Comparison of ENCODE assay signal across 10 cellular contexts in the genomic region with DNA sequence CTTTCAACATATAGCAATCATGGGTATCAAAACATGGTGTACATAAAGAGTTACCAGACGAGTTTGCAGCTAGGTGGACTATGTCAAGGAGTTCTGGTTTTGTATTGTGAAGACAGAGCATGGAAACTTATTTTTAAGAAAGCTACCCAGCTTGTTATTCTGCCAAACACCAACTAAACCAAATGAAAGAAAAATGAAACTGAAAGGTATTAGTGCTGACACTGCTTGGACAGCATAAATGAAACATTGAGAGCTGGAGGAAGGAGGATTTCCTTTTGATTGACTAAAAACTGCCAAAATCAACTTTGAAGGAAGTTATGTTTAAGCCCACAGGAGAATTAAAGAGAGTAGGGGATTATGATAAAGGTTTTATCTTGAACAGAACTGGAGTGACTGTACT.
DNase-seq lines count a peak whose midpoint lies in the region; ATAC-seq, FAIRE-seq and TF ChIP-seq lines count a peak whose summit lies in the region.
"Had no signal": no experiment of that assay in that cellular context is flagged by ENCODE, and none has a peak within 500 bp of the region (broad histone marks: within the 10 kb centered on the region; RNA-seq: fewer than 3 reads in every experiment).

No MANE protein-coding gene starts in this region.

- DNase-seq in GM12878 (ENCODE audit: low read depth, low spot score) (peak; percentile 34), CD14-positive monocyte (ENCODE audit: low spot score) (no peak), mucosa of descending colon (no peak), NCI-H526 (lab: John Stamatoyannopoulos, UW) (no peak)

- H3K27ac Mint-ChIP-seq in CD14-positive monocyte: no peak overlapping the region

- H3K4me1 Mint-ChIP-seq in CD14-positive monocyte: peaks cover 3% of the 10 kb centered on the region

- POLR2A ChIA-PET in GM12878 (lab: Charles Lee): no interaction called here

- H3K4me2 ChIP-seq in GM12878 (ENCODE audit: control insufficient read depth, insufficient read depth): peak overlapping the region; percentile 50

- TF ChIP-seq POLR2A in GM12878 (IDR thresholded peaks at IDR 0.05; ENCODE audit: low read depth, low read length): no peak

- no peak for FAIRE-seq in GM12878 (lab: Jason Lieb, UNC)
- FAIRE-seq: bronchial epithelial cell had no signal

- in situ Hi-C loops in GM12878 (cut with MboI): no loop called here

- CTCF ChIA-PET in GM12878 (lab: Yijun Ruan, JAX): interaction anchor here (1.4 kb wide), 1 partner anchor 14 kb away, joined by 3 read pairs; no protein-coding TSS in a partner anchor

- H3K9me3 ChIP-seq in GM12878 (replicated peaks; ENCODE audit: control insufficient read depth, insufficient read depth, low read length) (no peaks in the 10 kb centered on the region), mucosa of descending colon (no peaks in the 10 kb centered on the region)
- H3K9me3 ChIP-seq: right atrium auricular region had no signal

- TF ChIP-seq EP300 in GM12878 (IDR thresholded peaks at IDR 0.05; ENCODE audit: borderline replicate concordance in 1 of 2, control insufficient read depth in 1 of 2, low read depth in 2 of 2, low read length in 2 of 2): no peak

- H3K4me3 Mint-ChIP-seq in CD14-positive monocyte: no peak overlapping the region

- H3K9ac ChIP-seq in GM12878 (ENCODE audit: control insufficient read depth, insufficient read depth, low read length): no peak overlapping the region; the same call in 1 of the 2 replicates

- no peaks in the 10 kb centered on the region for H4K20me1 ChIP-seq in GM12878 (ENCODE audit: control insufficient read depth, insufficient read depth)

- H3K4me1 ChIP-seq in GM12878 (ENCODE audit: control insufficient read depth, insufficient read depth, low read length): no peaks in the 10 kb centered on the region
- H3K4me1 ChIP-seq in mucosa of descending colon (ENCODE audit: low read depth): no peaks in the 10 kb centered on the region
- H3K4me1 ChIP-seq: right atrium auricular region had no signal

- 0% methylated on average over 1 of the region's 1 CpG for WGBS in GM12878 (ENCODE audit: insufficient coverage, insufficient replicate concordance, low lambda C conversion rate, missing lambda C conversion rate)

- RAD21 ChIA-PET in GM12878 (lab: Charles Lee; ENCODE audit: unreplicated experiment): interaction anchor here (1.2 kb wide), 1 partner anchor 54 kb away, joined by 3 read pairs; no protein-coding TSS in a partner anchor

- H3K4me3 ChIP-seq in GM12878: no peak overlapping the region
- H3K4me3 ChIP-seq in mucosa of descending colon: no peak overlapping the region
- H3K4me3 ChIP-seq: right atrium auricular region, SK-N-MC had no signal

- no peaks in the 10 kb centered on the region for H3K27me3 ChIP-seq in GM12878 (replicated peaks in 1 of 2; ENCODE audit: control insufficient read depth in 2 of 2, insufficient read depth in 2 of 2, low read length in 1 of 2)
- H3K27me3 ChIP-seq: right atrium auricular region had no signal

- H3K27me3 Mint-ChIP-seq in CD14-positive monocyte (ENCODE audit: low read depth in 3 of 3): no peaks in the 10 kb centered on the region

- ATAC-seq in GM18909 (IDR thresholded peaks at IDR 0.05; ENCODE audit: poor library complexity, unreplicated experiment) (peak; percentile 92), GM21619 (IDR thresholded peaks at IDR 0.05; ENCODE audit: unreplicated experiment) (peak; percentile 94), HG03196 (IDR thresholded peaks at IDR 0.05; ENCODE audit: unreplicated experiment) (peak; percentile 91), GM12878 (peak; percentile 74), mucosa of descending colon (no peak)

- intact Hi-C loops in GM12878 (cut with micrococcal nuclease; ENCODE audit: unreplicated experiment): no loop called here
- intact Hi-C loops in CD14-positive monocyte (cut with micrococcal nuclease): no loop called here
- intact Hi-C loops in mucosa of descending colon (cut with DNase I, micrococcal nuclease): no loop called here

- no TSS peak for BruUV-seq in GM12878 (replicated peaks; lab: Mats Ljungman, UMichigan)

- H2AFZ ChIP-seq in GM12878 (ENCODE audit: control insufficient read depth, low read depth, low read length): peak overlapping the region; percentile 64

- no peaks in the 10 kb centered on the region for H3K36me3 Mint-ChIP-seq in CD14-positive monocyte

- TF ChIP-seq CTCF in GM12878 (IDR thresholded peaks at IDR 0.05 in 2 of 3, conservative IDR thresholded peaks at IDR 0.05 in 1 of 3; ENCODE audit: control insufficient read depth in 2 of 3, extremely low read depth in 1 of 3, insufficient read depth in 1 of 3, low read depth in 3 of 3, low read length in 3 of 3) (no peak), CD14-positive monocyte (IDR thresholded peaks at IDR 0.05) (no peak), mucosa of descending colon (IDR thresholded peaks at IDR 0.05) (no peak)

- SMC1A ChIA-PET in GM12878 (lab: Charles Lee; ENCODE audit: uncharacterized antibody, unreplicated experiment): interaction anchor here (0.7 to 1.1 kb wide), 3 partner anchors 21 to 50 kb away, joined by 3 read pairs; no protein-coding TSS in a partner anchor

- no peak for TF ChIP-seq RAD21 in GM12878 (IDR thresholded peaks at IDR 0.05; ENCODE audit: insufficient read depth, low read depth, low read length)

- no peak overlapping the region for H3K27ac ChIP-seq in GM12878 (ENCODE audit: control insufficient read depth, insufficient read depth)
- H3K27ac ChIP-seq: right atrium auricular region, SK-N-MC had no signal

- H3K9me3 Mint-ChIP-seq in CD14-positive monocyte: no peaks in the 10 kb centered on the region

- no peaks in the 10 kb centered on the region for H3K36me3 ChIP-seq in GM12878 (ENCODE audit: control insufficient read depth in 2 of 2, insufficient read depth in 2 of 2, low read length in 1 of 2)
- no peaks in the 10 kb centered on the region for H3K36me3 ChIP-seq in mucosa of descending colon (ENCODE audit: low read depth)
- H3K36me3 ChIP-seq: right atrium auricular region had no signal

- no peaks in the 10 kb centered on the region for H3K79me2 ChIP-seq in GM12878 (ENCODE audit: control insufficient read depth, insufficient read depth, low read length)

TF ChIP-seq in GM12878, 131 proteins besides CTCF, POLR2A, EP300 and RAD21:
- no peak for TF ChIP-seq FOS (IDR thresholded peaks at IDR 0.05; ENCODE audit: borderline replicate concordance, extremely low read depth, insufficient read length)
- TF ChIP-seq RB1 (IDR thresholded peaks at IDR 0.05; ENCODE audit: borderline replicate concordance): no peak
